ENCODE assay signal across 26 cellular contexts in genomic region chr19:2436926-2437325, GRCh38.
"Had no signal": no experiment of that assay in that cellular context is flagged by ENCODE, and none has a peak within 500 bp of the region (broad histone marks: within the 10 kb centered on the region; RNA-seq: fewer than 3 reads in every experiment).

No MANE protein-coding gene starts in this region.

- ATAC-seq: naive thymus-derived CD8-positive, alpha-beta T cell; natural killer cell treated with Interleukin-12 subunit alpha and Interleukin-12 subunit beta and Interleukin-15 and Interleukin-18, amount 100 ng/mL, for 72 hours; pancreas; stimulated activated effector memory CD8-positive, alpha-beta T cell treated with anti-CD3 and anti-CD28 coated beads, Interleukin-12 subunit alpha, Interleukin-12 subunit beta, amount 100 ng/mL, for 72 hours; stimulated activated naive B cell treated with anti-CD40 and anti-IgM and Interleukin-4, amounts not matched to agents 10 μg/mL and 1 μg/mL and 100 μg/mL, for 72 hours had no signal

- H3K9me3 ChIP-seq: pancreas, prostate gland, right atrium auricular region, right lobe of liver, sigmoid colon, stomach, thoracic aorta, thyroid gland, tibial nerve, upper lobe of left lung, vagina had no signal

- H3K4me1 ChIP-seq: pancreas, prostate gland, right atrium auricular region, right lobe of liver, sigmoid colon, stomach, thyroid gland, tibial nerve, upper lobe of left lung, vagina had no signal

- DNase-seq: naive thymus-derived CD8-positive, alpha-beta T cell; nephron progenitor cell; occipital lobe; retina; sigmoid colon; small intestine; stimulated activated CD4-positive, alpha-beta T cell treated with anti-CD3 and anti-CD28 coated beads, Interleukin-15, amount 100 ng/mL, for 24 hours; stimulated activated CD4-positive, alpha-beta T cell treated with anti-CD3 and anti-CD28 coated beads, Interleukin-2, amount 100 ng/mL, for 24 hours; stimulated activated CD4-positive, alpha-beta T cell treated with anti-CD3 and anti-CD28 coated beads, Interleukin-2, amount 100 ng/mL, for 48 hours; stimulated activated CD4-positive, alpha-beta T cell treated with anti-CD3 and anti-CD28 coated beads, Interleukin-4, amount 100 ng/mL, for 24 hours; stimulated activated naive B cell treated with anti-CD40 and anti-IgM and Interleukin-4, amounts not matched to agents 10 μg/mL and 1 μg/mL and 100 μg/mL, for 72 hours; stimulated activated naive CD4-positive, alpha-beta T cell treated with Interleukin-2 at 50 U/mL for 16 hours; stomach; thyroid gland; trophoblast cell had no signal

- H3K27ac ChIP-seq: pancreas, prostate gland, right atrium auricular region, right lobe of liver, sigmoid colon, stomach, thoracic aorta, thyroid gland, tibial nerve, upper lobe of left lung, vagina had no signal

- H3K4me3 ChIP-seq: pancreas, prostate gland, right atrium auricular region, right lobe of liver, sigmoid colon, stomach, thoracic aorta, thyroid gland, tibial nerve, upper lobe of left lung, vagina had no signal

- H3K27me3 ChIP-seq: pancreas, right atrium auricular region, right lobe of liver, sigmoid colon, stomach, thyroid gland, tibial nerve, upper lobe of left lung, vagina had no signal

- FAIRE-seq: pancreas, small intestine, urothelium cell line had no signal
